34 cellular contexts compared by ENCODE assay signal in the genomic region with DNA sequence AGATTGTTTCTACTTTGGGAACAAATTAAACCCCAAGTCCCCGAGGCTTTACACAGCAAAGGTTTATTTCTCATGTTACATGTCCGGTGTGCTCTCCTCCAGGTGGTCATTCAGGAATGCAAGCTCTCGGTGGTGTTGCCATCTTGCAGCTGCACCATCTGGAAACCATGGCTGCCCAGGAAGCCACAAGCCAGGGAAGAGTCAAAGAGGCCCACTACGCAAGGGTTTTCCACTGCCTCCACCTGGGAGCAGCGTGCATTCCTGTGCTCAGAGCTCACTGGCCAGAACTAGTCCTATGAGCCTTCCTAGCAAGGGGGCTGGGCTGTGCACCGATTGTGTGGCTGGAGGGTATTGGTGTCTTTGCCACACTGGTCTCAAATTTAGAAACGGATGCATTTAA.
"Had no signal": no experiment of that assay in that cellular context is flagged by ENCODE, and none has a peak within 500 bp of the region (broad histone marks: within the 10 kb centered on the region; RNA-seq: fewer than 3 reads in every experiment).

No MANE protein-coding gene starts in this region.

- H3K9me3 Mint-ChIP-seq: activated CD4-positive, alpha-beta memory T cell treated with anti-CD3 and anti-CD28 coated beads, Interleukin-2, amount 10 ng/mL, durations not matched to agents 7 days and 5 days; activated naive CD4-positive, alpha-beta T cell treated with anti-CD3 and anti-CD28 coated beads, Interleukin-2, amount 50 U/mL, for 24 hours; activated naive CD8-positive, alpha-beta T cell treated with anti-CD3 and anti-CD28 coated beads, Interleukin-2, amount 10 ng/mL, durations not matched to agents 7 days and 5 days; activated T-cell treated with anti-CD3 and anti-CD28 coated beads, Interleukin-2, amount 50 U/mL, for 72 hours; activated T-helper 17 cell treated with anti-CD3 and anti-CD28 coated beads, Interleukin-2, amount 50 U/mL, for 72 hours; central memory CD8-positive, alpha-beta T cell had no signal

- H3K4me1 Mint-ChIP-seq: activated CD4-positive, alpha-beta memory T cell treated with anti-CD3 and anti-CD28 coated beads, Interleukin-2, amount 10 ng/mL, durations not matched to agents 7 days and 5 days; activated naive CD4-positive, alpha-beta T cell treated with anti-CD3 and anti-CD28 coated beads, Interleukin-2, amount 50 U/mL, for 24 hours; activated naive CD8-positive, alpha-beta T cell treated with anti-CD3 and anti-CD28 coated beads, Interleukin-2, amount 10 ng/mL, durations not matched to agents 7 days and 5 days; activated T-helper 17 cell treated with anti-CD3 and anti-CD28 coated beads, Interleukin-2, amount 50 U/mL, for 72 hours; central memory CD8-positive, alpha-beta T cell had no signal

- H3K36me3 Mint-ChIP-seq: activated naive CD4-positive, alpha-beta T cell treated with anti-CD3 and anti-CD28 coated beads, Interleukin-2, amount 50 U/mL, for 24 hours; activated naive CD8-positive, alpha-beta T cell treated with anti-CD3 and anti-CD28 coated beads, Interleukin-2, amount 10 ng/mL, durations not matched to agents 7 days and 5 days had no signal

- H3K27me3 Mint-ChIP-seq: activated CD4-positive, alpha-beta memory T cell treated with anti-CD3 and anti-CD28 coated beads, Interleukin-2, amount 10 ng/mL, durations not matched to agents 7 days and 5 days had no signal

- ATAC-seq: activated T-cell treated with anti-CD3 and anti-CD28 coated beads, Interleukin-2, amount 50 U/mL, for 72 hours; activated T-helper 17 cell treated with anti-CD3 and anti-CD28 coated beads, Interleukin-2, amount 50 U/mL, for 72 hours; Panc1 had no signal

- H3K27ac Mint-ChIP-seq: activated CD4-positive, alpha-beta memory T cell treated with anti-CD3 and anti-CD28 coated beads, Interleukin-2, amount 10 ng/mL, durations not matched to agents 7 days and 5 days; activated naive CD4-positive, alpha-beta T cell treated with anti-CD3 and anti-CD28 coated beads, Interleukin-2, amount 50 U/mL, for 24 hours; activated naive CD8-positive, alpha-beta T cell treated with anti-CD3 and anti-CD28 coated beads, Interleukin-2, amount 10 ng/mL, durations not matched to agents 7 days and 5 days; activated T-cell treated with anti-CD3 and anti-CD28 coated beads, Interleukin-2, amount 50 U/mL, for 72 hours; activated T-helper 17 cell treated with anti-CD3 and anti-CD28 coated beads, Interleukin-2, amount 50 U/mL, for 72 hours had no signal

- DNase-seq: activated CD4-positive, alpha-beta memory T cell treated with anti-CD3 and anti-CD28 coated beads, Interleukin-2, amount 10 ng/mL, durations not matched to agents 7 days and 5 days; activated CD4-positive, alpha-beta T cell treated with anti-CD3 and anti-CD28 coated beads for 1 hour; activated CD4-positive, alpha-beta T cell treated with anti-CD3 and anti-CD28 coated beads for 48 hours; activated CD4-positive, CD25-positive, alpha-beta regulatory T cell; activated effector memory CD4-positive, alpha-beta T cell treated with anti-CD3 and anti-CD28 coated beads, Interleukin-2, amount 50 U/mL, for 16 hours; activated naive CD4-positive, alpha-beta T cell treated with Interleukin-2 at 50 U/mL for 16 hours; activated naive CD8-positive, alpha-beta T cell treated with anti-CD3 and anti-CD28 coated beads, Interleukin-2, amount 10 ng/mL, durations not matched to agents 7 days and 5 days; activated T-cell treated with anti-CD3 and anti-CD28 coated beads, Interleukin-2, amount 50 U/mL, for 1 hour; activated T-cell treated with anti-CD3 and anti-CD28 coated beads, Interleukin-2, amount 50 U/mL, for 72 hours; amygdala; Kasumi-1; KG1; MM.1S; NCI-H1092; NCI-H1417; NCI-H146; NCI-H187; NCI-H2029 treated with DMSO at 0.1 percent for 48 hours; NCI-H2107; NCI-H2171; NCI-H510A; NCI-H526; NCI-H774; RPMI8226; SHP77 treated with DMSO at 0.1 percent for 48 hours; SW 1271; T-helper 1 cell; T-helper 2 cell; T-helper 9 cell; WERI-Rb-1 had no signal

- H3K4me3 Mint-ChIP-seq: activated CD4-positive, alpha-beta memory T cell treated with anti-CD3 and anti-CD28 coated beads, Interleukin-2, amount 10 ng/mL, durations not matched to agents 7 days and 5 days; activated naive CD4-positive, alpha-beta T cell treated with anti-CD3 and anti-CD28 coated beads, Interleukin-2, amount 50 U/mL, for 24 hours; activated naive CD8-positive, alpha-beta T cell treated with anti-CD3 and anti-CD28 coated beads, Interleukin-2, amount 10 ng/mL, durations not matched to agents 7 days and 5 days; activated T-cell treated with anti-CD3 and anti-CD28 coated beads, Interleukin-2, amount 50 U/mL, for 72 hours; activated T-helper 17 cell treated with anti-CD3 and anti-CD28 coated beads, Interleukin-2, amount 50 U/mL, for 72 hours; central memory CD8-positive, alpha-beta T cell had no signal
